33 cellular contexts compared by ENCODE assay signal in the genomic region with DNA sequence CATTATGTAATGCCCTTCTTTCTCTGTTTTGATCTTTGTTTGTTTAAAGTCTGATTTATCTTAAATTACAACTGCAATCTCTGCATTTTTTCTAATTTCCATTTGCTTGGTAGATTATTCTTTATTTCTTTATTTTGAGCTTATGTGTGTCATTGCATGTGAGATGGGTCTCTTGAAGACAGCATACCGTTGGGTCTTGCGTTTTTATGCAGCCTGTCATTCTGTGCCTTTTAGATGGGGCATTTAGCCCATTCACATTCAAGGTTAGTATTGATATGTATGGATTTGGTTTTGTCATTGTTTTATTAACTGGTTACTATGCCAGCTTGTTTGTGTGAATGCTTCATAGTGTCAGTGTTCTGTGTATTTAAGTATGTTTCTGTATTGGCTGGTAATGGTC.
"Had no signal": no experiment of that assay in that cellular context is flagged by ENCODE, and none has a peak within 500 bp of the region (broad histone marks: within the 10 kb centered on the region; RNA-seq: fewer than 3 reads in every experiment).

No MANE protein-coding gene starts in this region.

- H3K27me3 ChIP-seq: MG63 had no signal

- DNase-seq: Kasumi-1, MM.1S, MV-4-11, NCI-H1048, NCI-H1092, NCI-H1092 treated with DMSO at 0.1 percent for 48 hours, NCI-H1105, NCI-H1105 treated with DMSO at 0.1 percent for 48 hours, NCI-H1417, NCI-H1417 treated with DMSO at 0.1 percent for 48 hours, NCI-H1436, NCI-H1436 treated with DMSO at 0.1 percent for 48 hours, NCI-H146, NCI-H1694, NCI-H1694 treated with DMSO at 0.1 percent for 48 hours, NCI-H187, NCI-H187 treated with DMSO at 0.1 percent for 48 hours, NCI-H1930, NCI-H2029, NCI-H2029 treated with DMSO at 0.1 percent for 48 hours, NCI-H2081, NCI-H2081 treated with DMSO at 0.1 percent for 48 hours, NCI-H2107, NCI-H2171, NCI-H2171 treated with DMSO at 0.1 percent for 48 hours, NCI-H2227 treated with DMSO at 0.1 percent for 48 hours, NCI-H345, NCI-H446 treated with DMSO at 0.1 percent for 48 hours, NCI-H510A, NCI-H510A treated with DMSO at 0.1 percent for 48 hours, NCI-H524, NCI-H524 treated with DMSO at 0.1 percent for 48 hours had no signal

- H3K4me3 ChIP-seq: MG63 had no signal

- H3K36me3 ChIP-seq: MG63 had no signal
